ENCODE assay signal across 8 cellular contexts in the genomic region with DNA sequence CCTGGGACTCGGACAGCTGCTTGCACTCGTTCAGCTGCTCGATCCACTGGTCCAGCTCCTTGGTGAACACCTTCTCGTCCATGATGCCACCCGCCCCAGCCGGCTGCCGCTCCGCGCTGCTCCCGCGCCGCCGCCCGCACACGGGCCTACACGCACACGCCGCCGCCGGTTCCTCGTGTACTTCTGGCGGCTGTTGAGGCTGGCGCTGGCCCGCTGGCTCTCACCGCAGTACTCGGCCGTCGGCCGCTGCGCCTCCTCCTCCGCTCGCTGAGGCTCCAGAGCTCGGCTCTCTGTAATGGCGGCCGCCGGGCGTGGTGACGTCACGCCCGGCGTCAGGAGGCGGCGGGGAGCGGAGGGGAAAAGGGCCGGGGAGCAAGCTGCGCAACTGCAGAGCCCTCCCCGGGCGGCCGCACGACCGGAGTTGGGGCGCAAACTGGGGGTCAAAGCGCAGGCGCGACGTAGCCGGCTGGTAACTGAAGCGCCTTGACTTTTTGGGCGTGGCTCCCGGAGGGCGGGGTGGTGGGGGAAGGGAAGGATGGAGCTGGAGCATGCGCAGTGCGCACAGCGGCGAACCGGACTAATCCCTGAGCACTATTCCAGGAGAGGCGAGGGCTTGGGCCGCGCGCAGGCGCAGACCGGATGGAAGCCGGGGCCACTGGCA. TPM values are rescaled to one million over a fixed set of nuclear protein-coding genes. Genes with fewer than 3 reads are reported as not detected.
DNase-seq lines count a peak whose midpoint lies in the region; ATAC-seq and TF ChIP-seq lines count a peak whose summit lies in the region.

A gene (minus strand): TSS at position 294 of the 661 bp plus-strand sequence. CDS start 212 bp downstream, at position 82.

- peak in 1 of 2 donors; percentile 85 for TF ChIP-seq POLR2A in suprapubic skin (IDR thresholded peaks at IDR 0.05)

- peak within 1 kb of the TSS; percentile 93 for H3K4me2 ChIP-seq in SK-N-SH

- peaks cover 44% of the 10 kb centered on the region for H4K20me1 ChIP-seq in SK-N-SH (ENCODE audit: insufficient read depth)

- peak within 1 kb of the TSS; percentile 97 to 98 for H3K27ac ChIP-seq in SK-N-SH (ENCODE audit: low read depth in 2 of 2, low read length in 1 of 2)
- peak within 1 kb of the TSS; percentile 97 for H3K27ac ChIP-seq in suprapubic skin

- peaks cover 67% of the 10 kb centered on the region for H3K79me2 ChIP-seq in SK-N-SH (ENCODE audit: insufficient read depth)

- no peaks in the 10 kb centered on the region for H3K9me2 ChIP-seq in SK-N-SH

- CTCF ChIA-PET in SK-N-SH (lab: Yijun Ruan, JAX) = interaction anchor here (0.6 to 4.3 kb wide), 9 partner anchors 11 to 352 kb away, joined by 3 to 24 read pairs (median 4); no protein-coding TSS in a partner anchor

- peak; percentile 80 for ATAC-seq in HG02571 (IDR thresholded peaks at IDR 0.05; ENCODE audit: unreplicated experiment)

- peak within 1 kb of the TSS; percentile 100 for H3K9ac ChIP-seq in SK-N-SH

- H3F3A ChIP-seq in SK-N-SH (replicated peaks; ENCODE audit: insufficient read depth) = peaks cover 22% of the 10 kb centered on the region

- H3K9me3 ChIP-seq in SK-N-SH (no peaks in the 10 kb centered on the region), suprapubic skin (no peaks in the 10 kb centered on the region)

- WGBS in SK-N-SH (ENCODE audit: low lambda C conversion rate) = 2% methylated on average over 21 of the region's 73 CpGs
- 0% methylated on average over 19 of the region's 73 CpGs for WGBS in suprapubic skin

- peaks cover 6 to 8% of the 10 kb centered on the region in 2 experiments for H3K36me3 ChIP-seq in SK-N-SH (replicated peaks in 1 of 2; ENCODE audit: control insufficient read depth in 1 of 2, insufficient read depth in 2 of 2, low read length in 1 of 2)
- peaks cover 3% of the 10 kb centered on the region for H3K36me3 ChIP-seq in suprapubic skin

- DNase-seq in GM04504 (ENCODE audit: low read depth) = peak; percentile 98
- DNase-seq in NCI-H1048 (lab: John Stamatoyannopoulos, UW) = peak; percentile 94
- peak; percentile 95 for DNase-seq in SK-N-SH
- peak; percentile 99 for DNase-seq in activated naive CD4-positive, alpha-beta T cell treated with anti-CD3 and anti-CD28 coated beads, Interleukin-2, amount 50 U/mL, for 16 hours
- DNase-seq in germinal center (ENCODE audit: low spot score) = peak; percentile 95
- peak; percentile 80 to 100 (median 99) for DNase-seq in nucleus accumbens (lab: John Stamatoyannopoulos, UW)
- peak; percentile 99 to 100 for DNase-seq in suprapubic skin (ENCODE audit: low spot score in 2 of 2)

- POLR2A ChIA-PET in SK-N-SH (lab: Yijun Ruan, JAX) = interaction anchor here (0.5 to 3.2 kb wide), 14 partner anchors 10 to 1174 kb away, joined by 3 to 16 read pairs (median 3); a partner anchor contains a TSS

- TF ChIP-seq EP300 in SK-N-SH (IDR thresholded peaks at IDR 0.05; ENCODE audit: borderline replicate concordance in 1 of 2, low read depth in 1 of 2, low read length in 1 of 2) = no peak; a peak in 1 of 4 replicates
- no peak for TF ChIP-seq EP300 in suprapubic skin (IDR thresholded peaks at IDR 0.05)

- H3K27me3 ChIP-seq in SK-N-SH (ENCODE audit: insufficient read depth) = no peaks in the 10 kb centered on the region
- no peaks in the 10 kb centered on the region for H3K27me3 ChIP-seq in suprapubic skin

- no peak for TF ChIP-seq RAD21 in SK-N-SH (IDR thresholded peaks at IDR 0.05; ENCODE audit: low read length)

- peak within 1 kb of the TSS; percentile 92 for H2AFZ ChIP-seq in SK-N-SH (ENCODE audit: low read depth)

- no peak for TF ChIP-seq CTCF in SK-N-SH (IDR thresholded peaks at IDR 0.05)
- no peak for TF ChIP-seq CTCF in suprapubic skin (IDR thresholded peaks at IDR 0.05)

- H3K4me3 ChIP-seq in SK-N-SH (ENCODE audit: low read depth in 2 of 2, low read length in 1 of 2) = peak within 1 kb of the TSS; percentile 86 to 98
- peak within 1 kb of the TSS; percentile 78 for H3K4me3 ChIP-seq in suprapubic skin

- H3K4me1 ChIP-seq in SK-N-SH (ENCODE audit: control insufficient read depth in 1 of 2, insufficient read depth in 2 of 2, low read depth in 1 of 2, low read length in 1 of 2) = peaks cover 4 to 23% of the 10 kb centered on the region in 2 experiments; a peak in 3 of 4 replicates
- H3K4me1 ChIP-seq in suprapubic skin = peaks cover 50% of the 10 kb centered on the region

TF ChIP-seq in SK-N-SH, 30 proteins besides CTCF, POLR2A, EP300 and RAD21:
- TF ChIP-seq SIN3A (IDR thresholded peaks at IDR 0.05; ENCODE audit: borderline replicate concordance, low read depth, low read length) (0 out of 2 replicates have a peak, but pooled peaks have one; percentile 26), NFIC (IDR thresholded peaks at IDR 0.05; ENCODE audit: borderline replicate concordance) (no peak), POLR2AphosphoS5 (IDR thresholded peaks at IDR 0.05; ENCODE audit: low read depth, low read length) (peak; percentile 67; the same call in 1 of the 2 replicates), GABPA (IDR thresholded peaks at IDR 0.05; ENCODE audit: low read depth) (0 out of 2 replicates have a peak, but pooled peaks have one; percentile 9), CHD2 (IDR thresholded peaks at IDR 0.05; ENCODE audit: low read length, partially characterized antibody) (peak; percentile 94), TEAD4 (IDR thresholded peaks at IDR 0.05; ENCODE audit: borderline replicate concordance, insufficient read depth) (0 out of 2 replicates have a peak, but pooled peaks have one; percentile 20), ELF1 (IDR thresholded peaks at IDR 0.05) (no peak), YY1 (IDR thresholded peaks at IDR 0.05; ENCODE audit: low read depth) (peak; percentile 91), NRF1 (IDR thresholded peaks at IDR 0.05; ENCODE audit: low read depth, low read length) (peak; percentile 96), TAF1 (IDR thresholded peaks at IDR 0.05; ENCODE audit: borderline replicate concordance, low read depth, low read length) (peak; percentile 71)
- TF ChIP-seq, protein P1, sequence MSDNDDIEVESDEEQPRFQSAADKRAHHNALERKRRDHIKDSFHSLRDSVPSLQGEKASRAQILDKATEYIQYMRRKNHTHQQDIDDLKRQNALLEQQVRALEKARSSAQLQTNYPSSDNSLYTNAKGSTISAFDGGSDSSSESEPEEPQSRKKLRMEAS (IDR thresholded peaks at IDR 0.05; ENCODE audit: low read depth) = 0 out of 2 replicates have a peak, but pooled peaks have one; percentile 8
- TF ChIP-seq, protein P2, sequence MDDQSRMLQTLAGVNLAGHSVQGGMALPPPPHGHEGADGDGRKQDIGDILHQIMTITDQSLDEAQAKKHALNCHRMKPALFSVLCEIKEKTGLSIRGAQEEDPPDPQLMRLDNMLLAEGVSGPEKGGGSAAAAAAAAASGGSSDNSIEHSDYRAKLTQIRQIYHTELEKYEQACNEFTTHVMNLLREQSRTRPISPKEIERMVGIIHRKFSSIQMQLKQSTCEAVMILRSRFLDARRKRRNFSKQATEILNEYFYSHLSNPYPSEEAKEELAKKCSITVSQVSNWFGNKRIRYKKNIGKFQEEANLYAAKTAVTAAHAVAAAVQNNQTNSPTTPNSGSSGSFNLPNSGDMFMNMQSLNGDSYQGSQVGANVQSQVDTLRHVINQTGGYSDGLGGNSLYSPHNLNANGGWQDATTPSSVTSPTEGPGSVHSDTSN (IDR thresholded peaks at IDR 0.05) = no peak

RNA-seq across cellular contexts. Expression of the gene that starts here (rescaled TPM):
- 146 and 163 TPM in 2 replicates for polyA plus RNA-seq in SK-N-SH (2012; rRNA removed)
- polyA plus RNA-seq in SK-N-SH (2012; cell fraction: cytosol; rRNA removed) = 122 and 170 TPM in 2 replicates
- polyA plus RNA-seq in SK-N-SH (2012; cell fraction: nucleus; rRNA removed) = 79.4 and 95.7 TPM in 2 replicates
- 100 to 1,000 TPM; 110 to 271 (median 191) TPM for total RNA-seq in suprapubic skin

Comparison
In these comparisons a context has a peak if more than half of its experiments do, and no peak if none do; other contexts are left out.
1. Peak in every context shown above with its lines: DNase-seq, ATAC-seq, H3K4me3 ChIP-seq and H3K27ac ChIP-seq.